ENCODE assay signal across 10 cellular contexts in genomic region chr7:22578048-22578770, GRCh38.
DNase-seq lines count a peak whose midpoint lies in the region; ATAC-seq and TF ChIP-seq lines count a peak whose summit lies in the region.
"Had no signal": no experiment of that assay in that cellular context is flagged by ENCODE, and none has a peak within 500 bp of the region (broad histone marks: within the 10 kb centered on the region; RNA-seq: fewer than 3 reads in every experiment).

No MANE protein-coding gene starts in this region.

- TF ChIP-seq EP300 in stomach (IDR thresholded peaks at IDR 0.05) = no peak

- peaks cover 0 to 23% (median 7%) of the 10 kb centered on the region in 4 donors for H3K4me1 ChIP-seq in stomach

- H3K27ac ChIP-seq in stomach = peak overlapping the region in 4 of 5 donors; percentile 53 to 83 (median 79)

- 52 to 69% (median 58%) methylated on average over 5 of the region's 5 CpGs for WGBS in stomach, 5 donors

- no peaks in the 10 kb centered on the region for H3K27me3 ChIP-seq in stomach

- ATAC-seq in HG02678 (IDR thresholded peaks at IDR 0.05; ENCODE audit: unreplicated experiment) = no peak
- ATAC-seq in GM19452 (IDR thresholded peaks at IDR 0.05; ENCODE audit: unreplicated experiment) = no peak

- no peaks in the 10 kb centered on the region for H3K9me3 ChIP-seq in stomach

- in situ Hi-C loops in astrocyte of the spinal cord (cut with HindIII; ENCODE audit: low sequenced_read_pairs) = no loop called here

- TF ChIP-seq POLR2A in stomach (IDR thresholded peaks at IDR 0.05) = no peak

- intact Hi-C loops in stomach (cut with DNase I; ENCODE audit: low total_unique reads) = no loop called here

- no peaks in the 10 kb centered on the region for H3K36me3 ChIP-seq in stomach

- TF ChIP-seq CTCF in astrocyte of the spinal cord (IDR thresholded peaks at IDR 0.05; ENCODE audit: low read depth, low read length) (no peak), stomach (IDR thresholded peaks at IDR 0.05) (no peak)

- H3K4me3 ChIP-seq in astrocyte of the spinal cord (ENCODE audit: low read depth, low read length) = no peak overlapping the region
- no peak overlapping the region for H3K4me3 ChIP-seq in stomach

- DNase-seq in HK-2 (ENCODE audit: unreplicated experiment) = peak; percentile 85
- peak; percentile 78 for DNase-seq in astrocyte of the spinal cord (ENCODE audit: low read depth, low spot score)
- peak; percentile 75 for DNase-seq in islet precursor cell
- no peak for DNase-seq in stomach
- DNase-seq in NCI-H2029 treated with DMSO at 0.1 percent for 48 hours (lab: John Stamatoyannopoulos, UW) = no peak
- DNase-seq in NCI-H2227 treated with DMSO at 0.1 percent for 48 hours (lab: John Stamatoyannopoulos, UW) = no peak
- DNase-seq: activated naive CD4-positive, alpha-beta T cell treated with Interleukin-2 at 50 U/mL for 16 hours; NCI-H146 had no signal

Comparison
In these comparisons a context has a peak if more than half of its experiments do, and no peak if none do; other contexts are left out.
1. DNase-seq: peak in HK-2 (single experiment), astrocyte of the spinal cord (single experiment) and islet precursor cell (single experiment); none in stomach (single experiment), NCI-H2029 treated with DMSO at 0.1 percent for 48 hours (single experiment) and NCI-H2227 treated with DMSO at 0.1 percent for 48 hours (single experiment).